21 cellular contexts compared by ENCODE assay signal in the genomic region with DNA sequence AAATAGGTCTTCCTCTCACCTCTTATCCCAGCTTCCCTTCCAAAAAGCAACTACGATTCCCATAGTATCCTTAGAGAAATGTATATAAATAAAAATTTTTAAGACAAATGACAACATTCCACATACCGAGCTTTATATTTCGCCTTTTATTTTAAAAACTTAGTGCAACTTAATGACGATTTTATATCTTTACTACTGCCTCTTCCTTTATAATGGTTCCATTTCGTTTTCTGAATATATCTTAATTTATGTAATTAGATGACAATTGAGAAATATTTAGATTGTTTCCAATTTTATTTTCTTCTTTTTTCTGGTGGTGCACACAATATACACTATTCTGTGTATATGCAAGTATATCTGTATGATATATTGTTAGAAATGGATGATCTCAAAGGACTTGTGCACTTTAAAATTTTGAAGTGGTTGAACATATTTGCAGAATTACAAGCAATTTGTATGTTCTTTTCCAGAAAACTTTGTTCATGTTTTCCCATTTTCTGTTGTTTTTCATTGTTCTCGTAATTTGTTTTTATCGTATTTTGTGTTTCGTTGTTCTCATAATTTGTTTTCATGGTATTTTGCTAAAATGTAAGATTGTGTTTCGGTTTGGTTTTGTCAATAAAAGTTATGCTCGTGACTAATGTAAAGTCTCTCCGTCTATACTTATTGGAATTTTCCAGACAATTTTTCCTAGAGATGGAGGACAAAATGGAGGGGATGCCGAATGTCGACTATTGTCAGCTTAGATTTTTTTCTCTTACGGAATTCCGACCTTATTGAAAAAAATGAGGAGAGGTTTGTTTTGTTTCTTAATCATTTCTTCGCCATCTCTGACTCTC. TPM values are rescaled to one million over a fixed set of nuclear protein-coding genes. Genes with fewer than 3 reads are reported as not detected.
"Had no signal": no experiment of that assay in that cellular context is flagged by ENCODE, and none has a peak within 500 bp of the region (broad histone marks: within the 10 kb centered on the region; RNA-seq: fewer than 3 reads in every experiment).

No MANE protein-coding gene starts in this region.

- FAIRE-seq: endometrium had no signal

- H3K4me1 ChIP-seq: psoas muscle had no signal

- H3K9me3 ChIP-seq: esophagus squamous epithelium, mucosa of descending colon, psoas muscle, transverse colon had no signal

- DNase-seq: activated CD4-positive, alpha-beta T cell treated with anti-CD3 and anti-CD28 coated beads for 4 hours; activated CD8-positive, alpha-beta T cell treated with anti-CD3 and anti-CD28 coated beads, Interleukin-2, amount 10 ng/mL, durations not matched to agents 7 days and 5 days; amygdala; dorsolateral prefrontal cortex; esophagus squamous epithelium; foreskin fibroblast; head of caudate nucleus; mucosa of descending colon; nucleus accumbens; psoas muscle; stimulated activated CD4-positive, alpha-beta T cell treated with anti-CD3 and anti-CD28 coated beads, Interleukin-2, amount 100 ng/mL, for 24 hours; stimulated activated naive CD4-positive, alpha-beta T cell; substantia nigra; SW 1271; T1000; transverse colon had no signal

- H3K27ac ChIP-seq: dorsolateral prefrontal cortex, esophagus squamous epithelium, psoas muscle, transverse colon had no signal

- H3K36me3 ChIP-seq: esophagus squamous epithelium, transverse colon had no signal

- ATAC-seq: activated CD8-positive, alpha-beta T cell treated with anti-CD3 and anti-CD28 coated beads, Interleukin-2, amount 10 ng/mL, durations not matched to agents 7 days and 5 days; mucosa of descending colon; natural killer cell treated with Interleukin-12 subunit alpha and Interleukin-12 subunit beta and Interleukin-15 and Interleukin-18, amount 100 ng/mL, for 72 hours; psoas muscle; sciatic nerve had no signal

- H3K4me3 ChIP-seq: dorsolateral prefrontal cortex, esophagus squamous epithelium, mucosa of descending colon, psoas muscle, transverse colon had no signal

RNA-seq across cellular contexts. Expression of a gene that starts 20.4 kb away (rescaled TPM):
- total RNA-seq: activated CD8-positive, alpha-beta T cell treated with anti-CD3 and anti-CD28 coated beads, Interleukin-2, amount 10 ng/mL, durations not matched to agents 7 days and 5 days; activated T-helper 2 cell treated with anti-CD3 and anti-CD28 coated beads, Interferon-gamma antibody, Interleukin-2, Interleukin-4, amounts not matched to agents 10 μg/mL and 5 μg/mL and 100 μg/mL, durations not matched to agents 14 hours and 24 hours and 36 hours; dorsolateral prefrontal cortex; esophagus squamous epithelium; lung microvascular endothelial cell; natural killer cell treated with Interleukin-12 subunit alpha and Interleukin-12 subunit beta and Interleukin-15 and Interleukin-18, amount 100 ng/mL, for 72 hours; psoas muscle; sciatic nerve had no signal
- polyA plus RNA-seq: psoas muscle had no signal

RNA-seq across cellular contexts. Expression of a gene that starts 26.0 kb away (rescaled TPM):
- total RNA-seq: activated CD8-positive, alpha-beta T cell treated with anti-CD3 and anti-CD28 coated beads, Interleukin-2, amount 10 ng/mL, durations not matched to agents 7 days and 5 days; activated T-helper 2 cell treated with anti-CD3 and anti-CD28 coated beads, Interferon-gamma antibody, Interleukin-2, Interleukin-4, amounts not matched to agents 10 μg/mL and 5 μg/mL and 100 μg/mL, durations not matched to agents 14 hours and 24 hours and 36 hours; dorsolateral prefrontal cortex; esophagus squamous epithelium; lung microvascular endothelial cell; natural killer cell treated with Interleukin-12 subunit alpha and Interleukin-12 subunit beta and Interleukin-15 and Interleukin-18, amount 100 ng/mL, for 72 hours; psoas muscle; sciatic nerve had no signal
- polyA plus RNA-seq: psoas muscle had no signal

RNA-seq across cellular contexts. Expression of a gene that starts 26.6 kb away (rescaled TPM):
- total RNA-seq: activated CD8-positive, alpha-beta T cell treated with anti-CD3 and anti-CD28 coated beads, Interleukin-2, amount 10 ng/mL, durations not matched to agents 7 days and 5 days; activated T-helper 2 cell treated with anti-CD3 and anti-CD28 coated beads, Interferon-gamma antibody, Interleukin-2, Interleukin-4, amounts not matched to agents 10 μg/mL and 5 μg/mL and 100 μg/mL, durations not matched to agents 14 hours and 24 hours and 36 hours; dorsolateral prefrontal cortex; esophagus squamous epithelium; lung microvascular endothelial cell; natural killer cell treated with Interleukin-12 subunit alpha and Interleukin-12 subunit beta and Interleukin-15 and Interleukin-18, amount 100 ng/mL, for 72 hours; psoas muscle; sciatic nerve had no signal
- polyA plus RNA-seq: psoas muscle had no signal
